ENCODE assay signal across 1 cellular context in genomic region chr5:172856336-172856735, GRCh38.
TF ChIP-seq lines count a peak whose summit lies in the region.

No MANE protein-coding gene starts in this region.

TF ChIP-seq in WTC11, 78 proteins besides CTCF, POLR2A, EP300 and RAD21 (continued from another document):
- TF ChIP-seq NR2C2 (CRISPR knock-in tag; IDR thresholded peaks at IDR 0.05) (no peak), CDX4 (CRISPR knock-in tag; IDR thresholded peaks at IDR 0.05; ENCODE audit: borderline replicate concordance) (no peak), TEAD4 (CRISPR knock-in tag; IDR thresholded peaks at IDR 0.05) (no peak), ZNF121 (CRISPR knock-in tag; IDR thresholded peaks at IDR 0.05) (no peak), ZNF219 (CRISPR knock-in tag; IDR thresholded peaks at IDR 0.05; ENCODE audit: borderline replicate concordance) (no peak), ARID4B (CRISPR knock-in tag; IDR thresholded peaks at IDR 0.05; ENCODE audit: borderline replicate concordance) (no peak), GABPB1 (CRISPR knock-in tag; IDR thresholded peaks at IDR 0.05) (no peak), USF2 (CRISPR knock-in tag; IDR thresholded peaks at IDR 0.05) (no peak)
